Comparison of ENCODE assay signal across 10 cellular contexts in the genomic region with DNA sequence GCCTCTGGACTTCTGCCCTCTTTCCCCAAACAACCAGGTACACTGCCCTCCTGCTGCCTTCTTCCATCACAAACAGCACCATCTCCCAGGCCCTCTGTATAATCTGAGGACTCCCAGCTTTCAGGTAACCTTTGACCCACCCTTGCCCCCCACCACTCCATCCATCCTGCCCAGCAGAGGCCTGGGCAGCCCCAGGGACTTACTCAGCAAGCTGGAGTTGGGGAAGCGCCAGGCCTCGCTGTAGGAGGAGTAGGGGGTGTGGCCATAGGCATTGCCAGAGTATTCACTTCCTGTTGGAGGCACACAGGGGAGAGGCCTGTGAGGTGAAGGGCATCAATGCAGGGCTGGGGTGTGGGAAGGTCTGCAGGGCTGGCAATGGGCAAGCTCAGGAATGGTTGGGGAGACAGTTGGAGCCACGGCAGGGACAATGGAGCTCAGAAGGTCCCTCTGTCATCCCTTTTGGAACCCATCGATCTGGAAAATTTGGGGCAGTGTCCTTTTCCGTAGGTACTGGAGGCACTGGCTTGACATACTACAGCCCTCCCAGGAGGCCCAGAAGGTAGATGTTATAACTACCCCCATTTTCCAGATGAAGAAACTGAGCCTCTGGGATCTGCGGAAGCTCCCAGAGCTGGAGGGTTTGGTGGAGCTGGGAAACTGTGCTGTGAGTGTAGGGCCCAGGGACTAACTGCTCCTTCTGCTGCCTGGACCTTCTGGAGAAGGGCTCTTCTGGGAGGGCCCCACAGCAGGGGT. TPM values are rescaled to one million over a fixed set of nuclear protein-coding genes. Genes with fewer than 3 reads are reported as not detected.
DNase-seq lines count a peak whose midpoint lies in the region; ATAC-seq and TF ChIP-seq lines count a peak whose summit lies in the region.
"Had no signal": no experiment of that assay in that cellular context is flagged by ENCODE, and none has a peak within 500 bp of the region (broad histone marks: within the 10 kb centered on the region; RNA-seq: fewer than 3 reads in every experiment).

No MANE protein-coding gene starts in this region.

- H3K4me3 ChIP-seq in DND-41 (ENCODE audit: low read depth in 1 of 2, low read length in 2 of 2) = no peak overlapping the region
- H3K4me3 ChIP-seq in NB4 (ENCODE audit: low read depth, low read length) = no peak overlapping the region
- H3K4me3 ChIP-seq in coronary artery = peak overlapping the region; percentile 19
- peak overlapping the region; percentile 31 to 48 for H3K4me3 ChIP-seq in mucosa of rectum (ENCODE audit: low read length in 2 of 2)
- H3K4me3 ChIP-seq: smooth muscle cell had no signal

- H3K36me3 ChIP-seq in DND-41 (ENCODE audit: insufficient read depth, low read length) (no peaks in the 10 kb centered on the region), mucosa of rectum (ENCODE audit: control insufficient read depth in 2 of 2, insufficient read depth in 2 of 2, low read length in 2 of 2) (no peaks in the 10 kb centered on the region)
- H3K36me3 ChIP-seq: esophagus muscularis mucosa had no signal

- H3K79me2 ChIP-seq in DND-41 (ENCODE audit: insufficient read depth, low read length) = no peaks in the 10 kb centered on the region

- H3K9ac ChIP-seq in DND-41 (ENCODE audit: low read depth, low read length) (no peak overlapping the region), mucosa of rectum (ENCODE audit: low read depth in 1 of 2, low read length in 2 of 2) (peak overlapping the region; percentile 13 to 32)

- H3K27me3 ChIP-seq in DND-41 (ENCODE audit: insufficient read depth, low read length, poor library complexity) (no peaks in the 10 kb centered on the region), mucosa of rectum (ENCODE audit: control insufficient read depth in 2 of 2, insufficient read depth in 2 of 2, low read length in 2 of 2) (no peaks in the 10 kb centered on the region)
- H3K27me3 ChIP-seq: esophagus muscularis mucosa had no signal

- no peaks in the 10 kb centered on the region for H3K9me3 Mint-ChIP-seq in activated CD8-positive, alpha-beta memory T cell treated with anti-CD3 and anti-CD28 coated beads, Interleukin-2, amount 10 ng/mL, durations not matched to agents 7 days and 5 days (ENCODE audit: low read depth)

- DNase-seq in DND-41 (peak; percentile 35), NB4 (ENCODE audit: low read depth) (peak; percentile 69), coronary artery (ENCODE audit: low spot score) (no peak), DMS79 treated with DMSO at 0.1 percent for 48 hours (lab: John Stamatoyannopoulos, UW) (no peak)
- no peak for DNase-seq in activated CD8-positive, alpha-beta memory T cell treated with anti-CD3 and anti-CD28 coated beads, Interleukin-2, amount 10 ng/mL, durations not matched to agents 7 days and 5 days
- no peak for DNase-seq in stimulated activated CD4-positive, alpha-beta T cell treated with anti-CD3 and anti-CD28 coated beads, Interleukin-4, amount 100 ng/mL, for 4 hours

- H3K4me1 Mint-ChIP-seq in activated CD8-positive, alpha-beta memory T cell treated with anti-CD3 and anti-CD28 coated beads, Interleukin-2, amount 10 ng/mL, durations not matched to agents 7 days and 5 days = peaks cover 18% of the 10 kb centered on the region

- H3K9me3 ChIP-seq in DND-41 (ENCODE audit: insufficient read depth, low read length, severe bottlenecking) (no peaks in the 10 kb centered on the region), mucosa of rectum (ENCODE audit: control insufficient read depth in 2 of 2, low read length in 2 of 2) (no peaks in the 10 kb centered on the region)
- H3K9me3 ChIP-seq: esophagus muscularis mucosa had no signal

- H3K27me3 Mint-ChIP-seq in activated CD8-positive, alpha-beta memory T cell treated with anti-CD3 and anti-CD28 coated beads, Interleukin-2, amount 10 ng/mL, durations not matched to agents 7 days and 5 days = peaks cover 2% of the 10 kb centered on the region

- H3K36me3 Mint-ChIP-seq in activated CD8-positive, alpha-beta memory T cell treated with anti-CD3 and anti-CD28 coated beads, Interleukin-2, amount 10 ng/mL, durations not matched to agents 7 days and 5 days = no peaks in the 10 kb centered on the region

- no peak overlapping the region for H2AFZ ChIP-seq in DND-41 (ENCODE audit: low read depth, low read length)

- no peaks in the 10 kb centered on the region for H4K20me1 ChIP-seq in DND-41 (ENCODE audit: insufficient read depth, low read length)

- no peak overlapping the region for H3K4me2 ChIP-seq in DND-41 (ENCODE audit: insufficient read depth, low read length)
- H3K4me2 ChIP-seq: smooth muscle cell had no signal

- ATAC-seq in DND-41 (ENCODE audit: insufficient read depth, low read depth) (peak; percentile 68), HG03520 (IDR thresholded peaks at IDR 0.05; ENCODE audit: unreplicated experiment) (no peak)
- no peak for ATAC-seq in activated CD8-positive, alpha-beta memory T cell treated with anti-CD3 and anti-CD28 coated beads, Interleukin-2, amount 10 ng/mL, durations not matched to agents 7 days and 5 days

- no peak overlapping the region for H3K4me3 Mint-ChIP-seq in activated CD8-positive, alpha-beta memory T cell treated with anti-CD3 and anti-CD28 coated beads, Interleukin-2, amount 10 ng/mL, durations not matched to agents 7 days and 5 days

- CTCF ChIA-PET in activated CD8-positive, alpha-beta memory T cell treated with anti-CD3 and anti-CD28 coated beads, Interleukin-2, amount 10 ng/mL, durations not matched to agents 7 days and 5 days (lab: Charles Lee) = interaction anchor here (0.8 to 1.2 kb wide), 3 partner anchors 8 to 82 kb away, joined by 3 to 8 read pairs (median 5); no protein-coding TSS in a partner anchor

- no peak for TF ChIP-seq POLR2A in NB4 (IDR thresholded peaks at IDR 0.05; ENCODE audit: extremely low read depth, insufficient read length)

- no peak overlapping the region for H3K27ac Mint-ChIP-seq in activated CD8-positive, alpha-beta memory T cell treated with anti-CD3 and anti-CD28 coated beads, Interleukin-2, amount 10 ng/mL, durations not matched to agents 7 days and 5 days

- no peak overlapping the region for H3K27ac ChIP-seq in DND-41 (ENCODE audit: low read length)
- H3K27ac ChIP-seq in coronary artery = peak overlapping the region in 1 of 2 donors; percentile 76
- H3K27ac ChIP-seq in mucosa of rectum (ENCODE audit: low read depth in 2 of 2, low read length in 2 of 2) = peak overlapping the region; percentile 72 to 88

- no peak for TF ChIP-seq CTCF in DND-41 (IDR thresholded peaks at IDR 0.05; ENCODE audit: borderline replicate concordance, extremely low read depth, low read length, poor library complexity, severe bottlenecking)
- no peak for TF ChIP-seq CTCF in NB4 (IDR thresholded peaks at IDR 0.05; ENCODE audit: low read depth, low read length)
- no peak for TF ChIP-seq CTCF in coronary artery (IDR thresholded peaks at IDR 0.05)

- no peaks in the 10 kb centered on the region for H3K4me1 ChIP-seq in DND-41 (ENCODE audit: insufficient read depth, low read length)
- H3K4me1 ChIP-seq in mucosa of rectum (ENCODE audit: control insufficient read depth in 2 of 2, insufficient read depth in 2 of 2, low read length in 2 of 2) = peaks cover 33 to 35% of the 10 kb centered on the region in 2 donors

RNA-seq across cellular contexts. Expression of a gene that starts 46.3 kb away (rescaled TPM):
- total RNA-seq in activated CD8-positive, alpha-beta memory T cell treated with anti-CD3 and anti-CD28 coated beads, Interleukin-2, amount 10 ng/mL, durations not matched to agents 7 days and 5 days = 100 to 1,000 TPM; 314 to 388 TPM

RNA-seq across cellular contexts. Expression of a gene that starts 58.7 kb away (rescaled TPM):
- total RNA-seq in activated CD8-positive, alpha-beta memory T cell treated with anti-CD3 and anti-CD28 coated beads, Interleukin-2, amount 10 ng/mL, durations not matched to agents 7 days and 5 days = 1 to 10 TPM; 1.6 to 2.1 TPM
- total RNA-seq: smooth muscle cell had no signal

Comparison
In these comparisons a context has a peak if more than half of its experiments do, and no peak if none do; other contexts are left out.
1. DNase-seq: peak in DND-41 (single experiment) and NB4 (single experiment); none in coronary artery (single experiment), activated CD8-positive, alpha-beta memory T cell treated with anti-CD3 and anti-CD28 coated beads, Interleukin-2, amount 10 ng/mL, durations not matched to agents 7 days and 5 days (single experiment), stimulated activated CD4-positive, alpha-beta T cell treated with anti-CD3 and anti-CD28 coated beads, Interleukin-4, amount 100 ng/mL, for 4 hours (0 of 2) and DMS79 treated with DMSO at 0.1 percent for 48 hours (single experiment).
2. H3K4me3 ChIP-seq: peak in coronary artery (single experiment) and mucosa of rectum (2 of 2); none in DND-41 (0 of 2) and NB4 (single experiment).